In the genomic region with DNA sequence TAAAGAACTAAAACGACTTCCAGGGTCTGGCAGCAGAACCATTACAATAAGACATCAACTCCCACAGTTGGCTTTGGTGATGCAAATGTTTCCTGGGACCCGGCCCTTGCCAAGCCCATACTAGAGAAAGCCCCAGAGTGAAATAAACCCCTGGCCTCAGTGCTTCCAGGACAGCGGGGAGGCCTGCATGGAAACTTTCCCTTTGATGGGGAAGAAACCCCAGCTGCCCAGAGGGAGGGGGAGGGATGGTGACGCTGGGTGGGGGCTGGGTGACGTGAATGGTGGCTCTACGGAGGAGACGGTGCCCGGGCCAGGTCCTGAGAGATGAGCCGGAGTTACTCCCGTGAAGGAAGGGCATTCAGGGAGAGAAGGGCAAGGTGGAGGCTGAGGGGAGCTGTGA, we compare ENCODE assay signal across 21 cellular contexts. TPM values are rescaled to one million over a fixed set of nuclear protein-coding genes. Genes with fewer than 3 reads are reported as not detected.
DNase-seq lines count a peak whose midpoint lies in the region; ATAC-seq, FAIRE-seq and TF ChIP-seq lines count a peak whose summit lies in the region.
"Had no signal": no experiment of that assay in that cellular context is flagged by ENCODE, and none has a peak within 500 bp of the region (broad histone marks: within the 10 kb centered on the region; RNA-seq: fewer than 3 reads in every experiment).

No MANE protein-coding gene starts in this region.

- no peak for FAIRE-seq in kidney (lab: Jason Lieb, UNC)

- peak overlapping the region; percentile 61; the same call in 1 of the 2 replicates for H2AFZ ChIP-seq in GM23338

- no peak for TF ChIP-seq CTCF in GM23338 (conservative IDR thresholded peaks at IDR 0.05; ENCODE audit: low read depth in 2 of 2)
- no peak for TF ChIP-seq CTCF in kidney (IDR thresholded peaks at IDR 0.05; ENCODE audit: borderline replicate concordance, extremely low read depth, insufficient read depth)
- no peak for TF ChIP-seq CTCF in MCF 10A (IDR thresholded peaks at IDR 0.05; ENCODE audit: unreplicated experiment)

- H3K9me3 Mint-ChIP-seq in GM23338 (no peaks in the 10 kb centered on the region; the same call in 2 of the 3 replicates), MCF 10A (ENCODE audit: unreplicated experiment) (no peaks in the 10 kb centered on the region)
- H3K9me3 Mint-ChIP-seq in stimulated activated memory B cell treated with anti-CD40 and anti-IgM and Interleukin-4, amounts not matched to agents 10 μg/mL and 1 μg/mL and 100 μg/mL, for 72 hours: no peaks in the 10 kb centered on the region
- H3K9me3 Mint-ChIP-seq: CD8-positive, alpha-beta memory T cell; IgD-negative memory B cell had no signal

- no peaks in the 10 kb centered on the region for H3K9me3 ChIP-seq in HUES6 (ENCODE audit: control insufficient read depth, insufficient read depth, low read depth, low read length)
- H3K9me3 ChIP-seq in kidney (ENCODE audit: control insufficient read depth in 1 of 2, low read length in 2 of 2): no peaks in the 10 kb centered on the region
- H3K9me3 ChIP-seq: MG63 had no signal

- no peaks in the 10 kb centered on the region for H3K36me3 ChIP-seq in GM23338 (ENCODE audit: insufficient read depth)
- H3K36me3 ChIP-seq in HUES6 (ENCODE audit: control insufficient read depth, insufficient read depth, low read length): no peaks in the 10 kb centered on the region
- no peaks in the 10 kb centered on the region for H3K36me3 ChIP-seq in kidney (ENCODE audit: control insufficient read depth in 1 of 2, insufficient read depth in 2 of 2, low read length in 2 of 2)
- H3K36me3 ChIP-seq: MG63 had no signal

- POLR2A ChIA-PET in MCF 10A (lab: Yijun Ruan, JAX): interaction anchor here (0.7 kb wide), 1 partner anchor 9 kb away, joined by 3 read pairs; no protein-coding TSS in a partner anchor

- intact Hi-C loops in kidney (cut with DNase I) (no loop called here), MCF 10A (cut with micrococcal nuclease) (no loop called here)

- ATAC-seq in GM23338: peak; percentile 90
- no peak for ATAC-seq in stimulated activated memory B cell treated with anti-CD40 and anti-IgM and Interleukin-4, amounts not matched to agents 10 μg/mL and 1 μg/mL and 100 μg/mL, for 72 hours
- ATAC-seq: Panc1 had no signal

- H3K79me2 ChIP-seq in GM23338 (replicated peaks; ENCODE audit: insufficient read depth): no peaks in the 10 kb centered on the region

- no peak overlapping the region for H3K9ac ChIP-seq in HUES6 (ENCODE audit: low read length)
- no peak overlapping the region for H3K9ac ChIP-seq in kidney (ENCODE audit: low read length in 2 of 2)

- H3K4me3 Mint-ChIP-seq in GM23338: no peak overlapping the region; the same call in 1 of the 3 replicates
- H3K4me3 Mint-ChIP-seq in stimulated activated memory B cell treated with anti-CD40 and anti-IgM and Interleukin-4, amounts not matched to agents 10 μg/mL and 1 μg/mL and 100 μg/mL, for 72 hours: no peak overlapping the region
- no peak overlapping the region for H3K4me3 Mint-ChIP-seq in MCF 10A (ENCODE audit: unreplicated experiment)
- H3K4me3 Mint-ChIP-seq: CD8-positive, alpha-beta memory T cell; IgD-negative memory B cell had no signal

- DNase-seq in GM23338 (ENCODE audit: low spot score) (peak; percentile 84), iPS DF 19.7 (ENCODE audit: low read depth, low spot score) (peak; percentile 71), kidney (peak; percentile 30), NOMO-1 treated with dmso at 0.1 percent for 144 hours (lab: John Stamatoyannopoulos, UW; ENCODE audit: unreplicated experiment) (no peak), MCF 10A (ENCODE audit: unreplicated experiment) (no peak)
- DNase-seq: C1 segment of cervical spinal cord; CD8-positive, alpha-beta memory T cell; Karpas-422; MG63; NCI-H1048; NCI-H1436; NCI-H1930; NCI-H345; NCI-H524 treated with DMSO at 0.1 percent for 48 hours; SHP77 had no signal

- H3K36me3 Mint-ChIP-seq in GM23338 (ENCODE audit: low read depth): no peaks in the 10 kb centered on the region
- H3K36me3 Mint-ChIP-seq in stimulated activated memory B cell treated with anti-CD40 and anti-IgM and Interleukin-4, amounts not matched to agents 10 μg/mL and 1 μg/mL and 100 μg/mL, for 72 hours: no peaks in the 10 kb centered on the region
- no peaks in the 10 kb centered on the region for H3K36me3 Mint-ChIP-seq in MCF 10A (ENCODE audit: insufficient read depth, unreplicated experiment)
- H3K36me3 Mint-ChIP-seq: CD8-positive, alpha-beta memory T cell had no signal

- H3K9me2 ChIP-seq in GM23338 (ENCODE audit: insufficient read depth): no peaks in the 10 kb centered on the region

- H3K27me3 Mint-ChIP-seq in GM23338 (ENCODE audit: insufficient read depth, low read depth, poor library complexity) (peaks cover 16% of the 10 kb centered on the region), MCF 10A (ENCODE audit: insufficient read depth, unreplicated experiment) (peaks cover 14% of the 10 kb centered on the region)
- H3K27me3 Mint-ChIP-seq in stimulated activated memory B cell treated with anti-CD40 and anti-IgM and Interleukin-4, amounts not matched to agents 10 μg/mL and 1 μg/mL and 100 μg/mL, for 72 hours: peaks cover 13% of the 10 kb centered on the region

- peak overlapping the region; percentile 65; the same call in 1 of the 2 replicates for H3K27ac ChIP-seq in GM23338 (ENCODE audit: low read depth)
- no peak overlapping the region for H3K27ac ChIP-seq in HUES6 (ENCODE audit: low read depth, low read length)
- H3K27ac ChIP-seq in kidney (ENCODE audit: low read depth in 2 of 2, low read length in 2 of 2): no peak overlapping the region
- H3K27ac ChIP-seq: SK-N-MC had no signal

- H3K4me1 ChIP-seq in GM23338 (ENCODE audit: insufficient read depth) (peaks cover 34% of the 10 kb centered on the region), HUES6 (ENCODE audit: control insufficient read depth, insufficient read depth, low read length) (peaks cover 35% of the 10 kb centered on the region), kidney (ENCODE audit: control insufficient read depth in 1 of 2, insufficient read depth in 1 of 2, low read depth in 1 of 2, low read length in 2 of 2) (no peaks in the 10 kb centered on the region)

- CTCF ChIA-PET in MCF 10A (lab: Yijun Ruan, JAX): no interaction called here

- no peaks in the 10 kb centered on the region for H4K20me1 ChIP-seq in GM23338 (replicated peaks; ENCODE audit: insufficient read depth)

- H3F3A ChIP-seq in GM23338 (replicated peaks; ENCODE audit: low read depth): peaks cover 8% of the 10 kb centered on the region

- H3K27me3 ChIP-seq in GM23338 (ENCODE audit: insufficient read depth): peaks cover 10% of the 10 kb centered on the region; the same call in 1 of the 2 replicates
- peaks cover 26% of the 10 kb centered on the region for H3K27me3 ChIP-seq in HUES6 (ENCODE audit: control insufficient read depth, insufficient read depth, low read length)
- H3K27me3 ChIP-seq: MG63 had no signal

- no TSS peak for BruUV-seq in MCF 10A (replicated peaks; lab: Mats Ljungman, UMichigan)

- peak overlapping the region; percentile 73 for H3K4me2 ChIP-seq in GM23338

- H3K4me1 Mint-ChIP-seq in GM23338 (peaks cover 34% of the 10 kb centered on the region), MCF 10A (ENCODE audit: insufficient read depth, unreplicated experiment) (no peaks in the 10 kb centered on the region)
- H3K4me1 Mint-ChIP-seq in stimulated activated memory B cell treated with anti-CD40 and anti-IgM and Interleukin-4, amounts not matched to agents 10 μg/mL and 1 μg/mL and 100 μg/mL, for 72 hours: no peaks in the 10 kb centered on the region
- H3K4me1 Mint-ChIP-seq: CD8-positive, alpha-beta memory T cell; IgD-negative memory B cell had no signal

- H3K27ac Mint-ChIP-seq in GM23338 (peak overlapping the region; percentile 90), MCF 10A (ENCODE audit: low read depth, unreplicated experiment) (no peak overlapping the region)
- H3K27ac Mint-ChIP-seq in stimulated activated memory B cell treated with anti-CD40 and anti-IgM and Interleukin-4, amounts not matched to agents 10 μg/mL and 1 μg/mL and 100 μg/mL, for 72 hours: no peak overlapping the region
- H3K27ac Mint-ChIP-seq: CD8-positive, alpha-beta memory T cell; IgD-negative memory B cell had no signal

- peak overlapping the region; percentile 42 for H3K4me3 ChIP-seq in GM23338
- peak overlapping the region; percentile 50 for H3K4me3 ChIP-seq in HUES6 (ENCODE audit: low read depth, low read length)
- H3K4me3 ChIP-seq in kidney (ENCODE audit: low read length in 2 of 2): no peak overlapping the region
- H3K4me3 ChIP-seq: MG63, SK-N-MC had no signal

TF ChIP-seq in GM23338, 12 proteins besides CTCF, POLR2A, EP300 and RAD21 (continues in another document):
- TF ChIP-seq NANOG (IDR thresholded peaks at IDR 0.05; ENCODE audit: borderline replicate concordance) (peak; percentile 33; the same call in 1 of the 2 replicates), EZH2 (IDR thresholded peaks at IDR 0.05; ENCODE audit: low read depth, unreplicated experiment) (no peak), ZNF331 (CRISPR knock-in tag; IDR thresholded peaks at IDR 0.05; ENCODE audit: low read depth) (no peak), POLR2AphosphoS5 (IDR thresholded peaks at IDR 0.05; ENCODE audit: low read depth) (no peak; the same call in 1 of the 2 replicates), CREB1 (CRISPR knock-in tag; IDR thresholded peaks at IDR 0.05; ENCODE audit: low read depth) (peak; percentile 84)

RNA-seq across cellular contexts. Expression of gene INHBB, which starts 27.5 kb away (rescaled TPM):
- 0.16 and 0.21 TPM in 2 replicates for total RNA-seq in GM23338 (2014; rRNA removed; shearing (Covaris generic))
- polyA plus RNA-seq in GM23338 (2016; fragmentation: Nextera tagmentation; extraction: Ambion mirVana) (0.16 TPM in 1 of 2 replicates, not detected in the other), kidney (ENCODE audit: insufficient read depth, low read depth, low replicate concordance) (0.49 TPM)
- total RNA-seq in kidney (3.7 TPM), MCF 10A (2022) (0.10 and 0.16 TPM in 2 replicates)
- total RNA-seq: CD8-positive, alpha-beta memory T cell; G401 had no signal
- polyA plus RNA-seq: CD8-positive, alpha-beta memory T cell; IgD-negative memory B cell had no signal

Comparison
In these comparisons a context has a peak if more than half of its experiments do, and no peak if none do; other contexts are left out.
1. DNase-seq: peak in GM23338 (single experiment), iPS DF 19.7 (single experiment) and kidney (single experiment); none in NOMO-1 treated with dmso at 0.1 percent for 144 hours (single experiment) and MCF 10A (single experiment).
2. H3K4me3 ChIP-seq: peak in GM23338 (single experiment) and HUES6 (single experiment); none in kidney (0 of 2).